ENCODE assay signal across 30 cellular contexts in the genomic region with DNA sequence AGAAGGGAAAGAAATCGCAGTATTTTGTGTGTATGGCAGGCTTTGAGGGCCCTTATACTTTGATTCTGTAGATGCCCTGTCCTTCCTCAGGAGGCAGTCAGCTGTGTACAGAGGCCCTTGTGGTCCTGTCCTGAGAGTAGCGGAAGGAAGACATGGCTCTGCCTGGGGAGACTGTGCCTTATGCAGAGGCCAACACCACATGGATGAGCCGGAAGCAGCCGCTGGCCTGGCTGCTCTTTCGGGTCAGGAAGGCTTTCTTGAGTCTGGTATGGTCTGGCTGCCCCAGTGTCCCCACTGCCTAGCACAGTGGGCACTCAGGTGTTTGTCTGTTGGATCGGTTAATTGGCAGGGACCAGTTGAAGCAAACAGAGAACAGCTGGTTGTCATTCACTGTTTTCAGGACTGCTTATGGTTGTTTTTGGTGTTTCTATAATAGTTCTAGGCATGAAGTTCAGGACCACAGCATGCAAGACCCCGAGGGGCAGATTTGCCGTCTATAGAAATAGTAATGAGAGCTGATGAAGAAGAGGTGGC. TPM values are rescaled to one million over a fixed set of nuclear protein-coding genes. Genes with fewer than 3 reads are reported as not detected.
DNase-seq lines count a peak whose midpoint lies in the region; ATAC-seq and TF ChIP-seq lines count a peak whose summit lies in the region.
"Had no signal": no experiment of that assay in that cellular context is flagged by ENCODE, and none has a peak within 500 bp of the region (broad histone marks: within the 10 kb centered on the region; RNA-seq: fewer than 3 reads in every experiment).

No MANE protein-coding gene starts in this region.

- H3K36me3 Mint-ChIP-seq in activated T-helper 17 cell treated with anti-CD3 and anti-CD28 coated beads, Interleukin-2, amount 50 U/mL, for 72 hours (ENCODE audit: low read depth): peaks cover 65% of the 10 kb centered on the region

- H3K27ac Mint-ChIP-seq in activated T-helper 17 cell treated with anti-CD3 and anti-CD28 coated beads, Interleukin-2, amount 50 U/mL, for 72 hours: peak overlapping the region; percentile 49
- H3K27ac Mint-ChIP-seq: activated naive CD4-positive, alpha-beta T cell treated with anti-CD3 and anti-CD28 coated beads, Interleukin-2, amount 10 ng/mL, durations not matched to agents 7 days and 5 days; CD8-positive, alpha-beta T cell; HFFc6 had no signal

- peaks cover 47% of the 10 kb centered on the region for H3K4me1 Mint-ChIP-seq in activated T-helper 17 cell treated with anti-CD3 and anti-CD28 coated beads, Interleukin-2, amount 50 U/mL, for 72 hours

- H3K27me3 Mint-ChIP-seq in activated T-helper 17 cell treated with anti-CD3 and anti-CD28 coated beads, Interleukin-2, amount 50 U/mL, for 72 hours: no peaks in the 10 kb centered on the region
- H3K27me3 Mint-ChIP-seq: activated naive CD4-positive, alpha-beta T cell treated with anti-CD3 and anti-CD28 coated beads, Interleukin-2, amount 10 ng/mL, durations not matched to agents 7 days and 5 days; naive thymus-derived CD8-positive, alpha-beta T cell had no signal

- H3K36me3 ChIP-seq in mucosa of descending colon (ENCODE audit: low read depth): no peaks in the 10 kb centered on the region
- H3K36me3 ChIP-seq: brain microvascular endothelial cell, upper lobe of right lung, WERI-Rb-1 had no signal

- no peaks in the 10 kb centered on the region for H3K27me3 ChIP-seq in foreskin keratinocyte
- H3K27me3 ChIP-seq: brain microvascular endothelial cell, esophagus squamous epithelium, heart right ventricle, SJCRH30, upper lobe of right lung had no signal

- H3K9me3 ChIP-seq in mucosa of descending colon: no peaks in the 10 kb centered on the region
- H3K9me3 ChIP-seq: esophagus squamous epithelium, heart right ventricle, SJCRH30, upper lobe of right lung had no signal

- ATAC-seq in activated T-helper 17 cell treated with anti-CD3 and anti-CD28 coated beads, Interleukin-2, amount 50 U/mL, for 72 hours (replicated peaks): no peak
- ATAC-seq in mucosa of descending colon: peak; percentile 19
- ATAC-seq in foreskin keratinocyte: no peak
- ATAC-seq in SK-N-SH treated with all-trans-retinoic acid at 6 μM for 48 hours: no peak
- ATAC-seq: CD8-positive, alpha-beta T cell; heart right ventricle; naive thymus-derived CD8-positive, alpha-beta T cell; upper lobe of right lung had no signal

- intact Hi-C loops in mucosa of descending colon (cut with DNase I, micrococcal nuclease): no loop called here

- TF ChIP-seq CTCF in mucosa of descending colon (IDR thresholded peaks at IDR 0.05): no peak
- TF ChIP-seq CTCF in foreskin keratinocyte (conservative IDR thresholded peaks at IDR 0.05): no peak

- H3K27ac ChIP-seq in foreskin keratinocyte: no peak overlapping the region
- H3K27ac ChIP-seq: brain microvascular endothelial cell, esophagus squamous epithelium, heart right ventricle, SJCRH30, upper lobe of right lung, WERI-Rb-1 had no signal

- peak; percentile 32 for DNase-seq in activated CD8-positive, alpha-beta memory T cell treated with anti-CD3 and anti-CD28 coated beads, Interleukin-2, amount 50 U/mL, for 48 hours
- DNase-seq in activated CD8-positive, alpha-beta memory T cell treated with anti-CD3 and anti-CD28 coated beads, Interleukin-2, amount 50 U/mL, for 4 hours: no peak
- DNase-seq in mucosa of descending colon (no peak), foreskin keratinocyte (no peak), amygdala (lab: John Stamatoyannopoulos, UW) (no peak), NCI-H226 (no peak)
- DNase-seq: activated CD4-positive, alpha-beta T cell treated with anti-CD3 and anti-CD28 coated beads, Interleukin-2, amount 50 U/mL, for 4 hours; activated naive CD4-positive, alpha-beta T cell treated with anti-CD3 and anti-CD28 coated beads, Interleukin-2, amount 10 ng/mL, durations not matched to agents 7 days and 5 days; brain microvascular endothelial cell; CD8-positive, alpha-beta T cell; cerebellar nuclear complex; dermis blood vessel endothelial cell; esophagus squamous epithelium; foreskin melanocyte; heart right ventricle; HFFc6; kidney; midbrain; NCI-H1105; NCI-H187; NCI-H524 treated with DMSO at 0.1 percent for 48 hours; nucleus accumbens; SJCRH30; stimulated activated CD4-positive, alpha-beta T cell treated with anti-CD3 and anti-CD28 coated beads, Interleukin-15, amount 100 ng/mL, for 24 hours; stimulated activated CD4-positive, alpha-beta T cell treated with anti-CD3 and anti-CD28 coated beads, Interleukin-4, amount 100 ng/mL, for 4 hours; upper lobe of right lung; WERI-Rb-1 had no signal

- no peak overlapping the region for H3K4me3 ChIP-seq in mucosa of descending colon
- H3K4me3 ChIP-seq: esophagus squamous epithelium, heart right ventricle, SJCRH30, upper lobe of right lung had no signal

- no peak overlapping the region for H3K4me3 Mint-ChIP-seq in activated T-helper 17 cell treated with anti-CD3 and anti-CD28 coated beads, Interleukin-2, amount 50 U/mL, for 72 hours
- H3K4me3 Mint-ChIP-seq: activated naive CD4-positive, alpha-beta T cell treated with anti-CD3 and anti-CD28 coated beads, Interleukin-2, amount 10 ng/mL, durations not matched to agents 7 days and 5 days; CD8-positive, alpha-beta T cell; HFFc6 had no signal

- no peaks in the 10 kb centered on the region for H3K4me1 ChIP-seq in mucosa of descending colon (ENCODE audit: low read depth)
- peaks cover 9% of the 10 kb centered on the region for H3K4me1 ChIP-seq in foreskin keratinocyte
- H3K4me1 ChIP-seq: SJCRH30, upper lobe of right lung had no signal

- no peaks in the 10 kb centered on the region for H3K9me3 Mint-ChIP-seq in activated T-helper 17 cell treated with anti-CD3 and anti-CD28 coated beads, Interleukin-2, amount 50 U/mL, for 72 hours
- H3K9me3 Mint-ChIP-seq: activated naive CD4-positive, alpha-beta T cell treated with anti-CD3 and anti-CD28 coated beads, Interleukin-2, amount 10 ng/mL, durations not matched to agents 7 days and 5 days; CD8-positive, alpha-beta T cell; HFFc6; naive thymus-derived CD8-positive, alpha-beta T cell had no signal

TF ChIP-seq in SK-N-SH treated with all-trans-retinoic acid at 6 μM for 48 hours, 23 proteins besides CTCF, POLR2A, EP300 and RAD21:
- TF ChIP-seq ZNF8 (CRISPR knock-in tag; IDR thresholded peaks at IDR 0.05) (no peak), ISL1 (CRISPR knock-in tag; IDR thresholded peaks at IDR 0.05) (no peak), TOX (CRISPR knock-in tag; IDR thresholded peaks at IDR 0.05; ENCODE audit: borderline replicate concordance) (no peak), ESRRG (CRISPR knock-in tag; IDR thresholded peaks at IDR 0.05) (no peak), BACH2 (CRISPR knock-in tag; IDR thresholded peaks at IDR 0.05; ENCODE audit: borderline replicate concordance) (no peak), GLIS3 (CRISPR knock-in tag; IDR thresholded peaks at IDR 0.05) (no peak)

RNA-seq across cellular contexts. Expression of gene USP10, which starts 12.4 kb away (rescaled TPM):
- 100 to 1,000 TPM in 1 of 2 donors, 10 to 100 TPM in 1; 93.4 to 127 TPM for total RNA-seq in activated T-helper 17 cell treated with anti-CD3 and anti-CD28 coated beads, Interleukin-2, amount 50 U/mL, for 72 hours
- total RNA-seq in mucosa of descending colon: 10 to 100 TPM; 65.1 to 76.9 (median 72.4) TPM
- 86.1 and 88.4 TPM in 2 replicates for total RNA-seq in foreskin keratinocyte
- 35.6 and 44.9 TPM in 2 replicates for polyA plus RNA-seq in foreskin keratinocyte
